ENCODE assay signal across 24 cellular contexts in genomic region chr14:32947792-32948191, GRCh38. TPM values are rescaled to one million over a fixed set of nuclear protein-coding genes. Genes with fewer than 3 reads are reported as not detected.
"Had no signal": no experiment of that assay in that cellular context is flagged by ENCODE, and none has a peak within 500 bp of the region (broad histone marks: within the 10 kb centered on the region; RNA-seq: fewer than 3 reads in every experiment).

No MANE protein-coding gene starts in this region.

- H3K9me3 ChIP-seq: breast epithelium had no signal

- DNase-seq: activated CD4-positive, alpha-beta T cell treated with anti-CD3 and anti-CD28 coated beads for 48 hours; activated CD4-positive, alpha-beta T cell treated with anti-CD3 and anti-CD28 coated beads, Interleukin-2, amount 50 U/mL, for 4 hours; activated CD8-positive, alpha-beta memory T cell treated with anti-CD3 and anti-CD28 coated beads, Interleukin-2, amount 50 U/mL, for 48 hours; activated CD8-positive, alpha-beta T cell treated with anti-CD3 and anti-CD28 coated beads, Interleukin-2, amount 10 ng/mL, durations not matched to agents 7 days and 5 days; activated naive CD4-positive, alpha-beta T cell; activated T-cell treated with anti-CD3 and anti-CD28 coated beads, Interleukin-2, amount 50 U/mL, for 1 hour; aorta; central memory CD4-positive, alpha-beta T cell; IMR-90; Kasumi-1; KBM-7; NCI-H1105 treated with DMSO at 0.1 percent for 48 hours; NCI-H146; NCI-H187 treated with DMSO at 0.1 percent for 48 hours; NCI-H2081 treated with DMSO at 0.1 percent for 48 hours; NCI-H446 treated with DMSO at 0.1 percent for 48 hours; NCI-H524 treated with DMSO at 0.1 percent for 48 hours; NCI-H774; NK-92 treated with Interleukin-12 subunit alpha and Interleukin-12 subunit beta, amount 100 ng/mL, for 24 hours; OCI-M1 had no signal

- H3K4me1 ChIP-seq: breast epithelium had no signal

- H3K27me3 ChIP-seq: breast epithelium had no signal

- ATAC-seq: activated CD4-positive, CD25-positive, alpha-beta regulatory T cell treated with anti-CD3 and anti-CD28 coated beads, Interleukin-2, amount 50 U/mL, for 24 hours; activated CD8-positive, alpha-beta T cell treated with anti-CD3 and anti-CD28 coated beads, Interleukin-2, amount 10 ng/mL, durations not matched to agents 7 days and 5 days; Panc1 had no signal

- H3K4me3 ChIP-seq: breast epithelium had no signal

- H3K27ac ChIP-seq: breast epithelium, RWPE1 had no signal

- H3K36me3 ChIP-seq: breast epithelium had no signal

RNA-seq across cellular contexts. Expression of gene NPAS3, which starts 9.1 kb away (rescaled TPM):
- polyA plus RNA-seq: IMR-90 had no signal
